In genomic region chr18:41644466-41644865, GRCh38 we compare ENCODE assay signal across 28 cellular contexts.
"Had no signal": no experiment of that assay in that cellular context is flagged by ENCODE, and none has a peak within 500 bp of the region (broad histone marks: within the 10 kb centered on the region; RNA-seq: fewer than 3 reads in every experiment).

No MANE protein-coding gene starts in this region.

- ATAC-seq: activated CD4-positive, CD25-positive, alpha-beta regulatory T cell treated with anti-CD3 and anti-CD28 coated beads, Interleukin-2, amount 50 U/mL, for 24 hours; activated CD8-positive, alpha-beta T cell treated with anti-CD3 and anti-CD28 coated beads for 36 hours; activated T-cell treated with anti-CD3 and anti-CD28 coated beads, Interleukin-2, amount 50 U/mL, for 72 hours; Panc1; T-helper 17 cell had no signal

- H3K4me1 Mint-ChIP-seq: activated naive CD4-positive, alpha-beta T cell treated with anti-CD3 and anti-CD28 coated beads, Interleukin-2, amount 10 ng/mL, durations not matched to agents 7 days and 5 days; activated naive CD8-positive, alpha-beta T cell treated with anti-CD3 and anti-CD28 coated beads for 36 hours; IgD-negative memory B cell; T-helper 17 cell had no signal

- DNase-seq: activated CD4-positive, alpha-beta T cell treated with anti-CD3 and anti-CD28 coated beads for 4 hours; activated CD8-positive, alpha-beta memory T cell treated with anti-CD3 and anti-CD28 coated beads, Interleukin-2, amount 50 U/mL, for 4 hours; activated CD8-positive, alpha-beta T cell treated with anti-CD3 and anti-CD28 coated beads for 36 hours; activated gamma-delta T cell treated with Interleukin-2 at 50 U/mL for 16 hours; activated naive CD4-positive, alpha-beta T cell treated with anti-CD3 and anti-CD28 coated beads, Interleukin-2, amount 10 ng/mL, durations not matched to agents 7 days and 5 days; activated naive CD8-positive, alpha-beta T cell treated with anti-CD3 and anti-CD28 coated beads for 36 hours; activated T-cell treated with anti-CD3 and anti-CD28 coated beads, Interleukin-2, amount 50 U/mL, for 72 hours; cerebellar nuclear complex; KG1; MM.1S; NCI-H1105; NCI-H1436; NCI-H187; NCI-H2081 treated with DMSO at 0.1 percent for 48 hours; NCI-H446; NCI-H524; NCI-H774; Right ventricle myocardium superior; RPMI8226; SJCRH30; SK-N-SH; T-helper 17 cell; T-helper 9 cell had no signal

- H3K9me3 Mint-ChIP-seq: activated CD8-positive, alpha-beta T cell treated with anti-CD3 and anti-CD28 coated beads for 36 hours; activated naive CD8-positive, alpha-beta T cell treated with anti-CD3 and anti-CD28 coated beads for 36 hours; activated T-helper 2 cell treated with anti-CD3 and anti-CD28 coated beads, Interferon-gamma antibody, Interleukin-2, Interleukin-4, amounts not matched to agents 10 μg/mL and 5 μg/mL and 100 μg/mL, durations not matched to agents 14 hours and 24 hours and 36 hours had no signal

- H3K36me3 Mint-ChIP-seq: activated naive CD4-positive, alpha-beta T cell treated with anti-CD3 and anti-CD28 coated beads, Interleukin-2, amount 10 ng/mL, durations not matched to agents 7 days and 5 days; activated naive CD8-positive, alpha-beta T cell treated with anti-CD3 and anti-CD28 coated beads for 36 hours; IgD-negative memory B cell had no signal

- H3K4me3 Mint-ChIP-seq: activated CD8-positive, alpha-beta T cell treated with anti-CD3 and anti-CD28 coated beads for 36 hours; activated naive CD4-positive, alpha-beta T cell treated with anti-CD3 and anti-CD28 coated beads, Interleukin-2, amount 10 ng/mL, durations not matched to agents 7 days and 5 days; activated naive CD8-positive, alpha-beta T cell treated with anti-CD3 and anti-CD28 coated beads for 36 hours; activated T-cell treated with anti-CD3 and anti-CD28 coated beads, Interleukin-2, amount 50 U/mL, for 72 hours; dendritic cell treated with granulocyte-macrophage colony-stimulating factor and Interleukin-4, amounts not matched to agents 40 ng/mL and 50 ng/mL, for 4 days; IgD-negative memory B cell; T-helper 17 cell had no signal

- H3K27ac Mint-ChIP-seq: activated CD8-positive, alpha-beta T cell treated with anti-CD3 and anti-CD28 coated beads for 36 hours; activated naive CD4-positive, alpha-beta T cell treated with anti-CD3 and anti-CD28 coated beads, Interleukin-2, amount 10 ng/mL, durations not matched to agents 7 days and 5 days; activated naive CD8-positive, alpha-beta T cell treated with anti-CD3 and anti-CD28 coated beads for 36 hours; activated T-cell treated with anti-CD3 and anti-CD28 coated beads, Interleukin-2, amount 50 U/mL, for 72 hours; activated T-helper 2 cell treated with anti-CD3 and anti-CD28 coated beads, Interferon-gamma antibody, Interleukin-2, Interleukin-4, amounts not matched to agents 10 μg/mL and 5 μg/mL and 100 μg/mL, durations not matched to agents 14 hours and 24 hours and 36 hours; dendritic cell treated with granulocyte-macrophage colony-stimulating factor and Interleukin-4, amounts not matched to agents 40 ng/mL and 50 ng/mL, for 4 days; IgD-negative memory B cell; T-helper 17 cell had no signal

- H3K27me3 Mint-ChIP-seq: activated CD8-positive, alpha-beta T cell treated with anti-CD3 and anti-CD28 coated beads for 36 hours; activated naive CD4-positive, alpha-beta T cell treated with anti-CD3 and anti-CD28 coated beads, Interleukin-2, amount 10 ng/mL, durations not matched to agents 7 days and 5 days; activated naive CD8-positive, alpha-beta T cell treated with anti-CD3 and anti-CD28 coated beads for 36 hours; dendritic cell treated with granulocyte-macrophage colony-stimulating factor and Interleukin-4, amounts not matched to agents 40 ng/mL and 50 ng/mL, for 4 days; IgD-negative memory B cell; T-helper 17 cell had no signal
